In genomic region chr1:160522136-160522535, GRCh38 we compare ENCODE assay signal across 16 cellular contexts. TPM values are rescaled to one million over a fixed set of nuclear protein-coding genes. Genes with fewer than 3 reads are reported as not detected.
DNase-seq lines count a peak whose midpoint lies in the region; ATAC-seq and TF ChIP-seq lines count a peak whose summit lies in the region.
"Had no signal": no experiment of that assay in that cellular context is flagged by ENCODE, and none has a peak within 500 bp of the region (broad histone marks: within the 10 kb centered on the region; RNA-seq: fewer than 3 reads in every experiment).

No MANE protein-coding gene starts in this region.

- CTCF ChIA-PET in OCI-LY7 (lab: Charles Lee; ENCODE audit: unreplicated experiment): interaction anchor here (1.3 to 1.4 kb wide), 3 partner anchors 13 to 93 kb away, joined by 3 to 4 read pairs (median 3); no protein-coding TSS in a partner anchor

- H3K4me3 ChIP-seq in OCI-LY7 (ENCODE audit: low read depth, low read length, poor library complexity, severe bottlenecking): peak overlapping the region; percentile 83
- peak overlapping the region in 1 of 4 donors; percentile 28 for H3K4me3 ChIP-seq in transverse colon
- H3K4me3 ChIP-seq in right cardiac atrium (ENCODE audit: low read length): no peak overlapping the region

- TF ChIP-seq CTCF in OCI-LY7 (conservative IDR thresholded peaks at IDR 0.05; ENCODE audit: low read length) (no peak), transverse colon (IDR thresholded peaks at IDR 0.05) (no peak)

- peaks cover 12 to 14% of the 10 kb centered on the region in 2 donors for H3K9me3 Mint-ChIP-seq in activated T-cell treated with anti-CD3 and anti-CD28 coated beads, Interleukin-2, amount 50 U/mL, for 72 hours
- H3K9me3 Mint-ChIP-seq in effector memory CD8-positive, alpha-beta T cell: peaks cover 5 to 6% of the 10 kb centered on the region in 2 donors

- H3K4me2 ChIP-seq in OCI-LY7 (ENCODE audit: low read length): peak overlapping the region; percentile 92

- H3K27me3 ChIP-seq in transverse colon (no peaks in the 10 kb centered on the region), right cardiac atrium (ENCODE audit: control insufficient read depth, insufficient read depth) (no peaks in the 10 kb centered on the region)

- H3K27ac Mint-ChIP-seq in activated T-cell treated with anti-CD3 and anti-CD28 coated beads, Interleukin-2, amount 50 U/mL, for 72 hours: peak overlapping the region; percentile 99
- H3K27ac Mint-ChIP-seq in effector memory CD8-positive, alpha-beta T cell: peak overlapping the region; percentile 41 to 91

- no peaks in the 10 kb centered on the region for H3K27me3 Mint-ChIP-seq in activated T-cell treated with anti-CD3 and anti-CD28 coated beads, Interleukin-2, amount 50 U/mL, for 72 hours (ENCODE audit: low read depth)
- no peaks in the 10 kb centered on the region for H3K27me3 Mint-ChIP-seq in effector memory CD8-positive, alpha-beta T cell

- peak overlapping the region; percentile 77 to 96 for H3K4me3 Mint-ChIP-seq in activated T-cell treated with anti-CD3 and anti-CD28 coated beads, Interleukin-2, amount 50 U/mL, for 72 hours
- peak overlapping the region; percentile 87 to 91 for H3K4me3 Mint-ChIP-seq in effector memory CD8-positive, alpha-beta T cell

- ATAC-seq in activated T-cell treated with anti-CD3 and anti-CD28 coated beads, Interleukin-2, amount 50 U/mL, for 72 hours (replicated peaks in 1 of 2): no peak
- no peak for ATAC-seq in effector memory CD8-positive, alpha-beta T cell (replicated peaks)
- no peak for ATAC-seq in right cardiac atrium
- no peak for ATAC-seq in GM18858 (IDR thresholded peaks at IDR 0.05; ENCODE audit: unreplicated experiment)

- peaks cover 65% of the 10 kb centered on the region for H3K4me1 Mint-ChIP-seq in activated T-cell treated with anti-CD3 and anti-CD28 coated beads, Interleukin-2, amount 50 U/mL, for 72 hours (ENCODE audit: low read depth)
- peaks cover 39 to 81% of the 10 kb centered on the region in 2 donors for H3K4me1 Mint-ChIP-seq in effector memory CD8-positive, alpha-beta T cell (ENCODE audit: low read depth in 2 of 2)

- H3K79me2 ChIP-seq in OCI-LY7 (ENCODE audit: insufficient read depth, low read depth, low read length): peaks cover 55% of the 10 kb centered on the region

- H3K4me1 ChIP-seq in OCI-LY7 (ENCODE audit: insufficient read depth, low read length, poor library complexity, severe bottlenecking) (peaks cover 49% of the 10 kb centered on the region), transverse colon (peaks cover 0 to 13% (median 0%) of the 10 kb centered on the region in 4 donors), right cardiac atrium (ENCODE audit: control insufficient read depth, insufficient read depth, low read length) (no peaks in the 10 kb centered on the region)

- DNase-seq in activated T-cell treated with anti-CD3 and anti-CD28 coated beads, Interleukin-2, amount 50 U/mL, for 72 hours: no peak
- DNase-seq in activated T-cell treated with anti-CD3 and anti-CD28 coated beads, Interleukin-2, amount 50 U/mL, for 48 hours: no peak
- DNase-seq in OCI-LY7 (ENCODE audit: low spot score): peak; percentile 69
- no peak for DNase-seq in effector memory CD8-positive, alpha-beta T cell
- no peak for DNase-seq in transverse colon
- DNase-seq in right cardiac atrium: no peak
- no peak for DNase-seq in effector CD4-positive, alpha-beta T cell
- DNase-seq: activated effector memory CD4-positive, alpha-beta T cell treated with anti-CD3 and anti-CD28 coated beads, Interleukin-2, amount 50 U/mL, for 16 hours; NCI-H1694; NCI-H526 treated with DMSO at 0.1 percent for 48 hours; Right ventricle myocardium superior; WERI-Rb-1 had no signal

- no peak overlapping the region for H2AFZ ChIP-seq in OCI-LY7 (ENCODE audit: low read length)

- in situ Hi-C loops in transverse colon (cut with MboI; ENCODE audit: low pct_ligation_motif_present in 1 of 4, low pct_unique_long_range_greater_than_20kb in 1 of 4, low sequenced_read_pairs in 3 of 4): no loop called here

- H3K36me3 Mint-ChIP-seq in activated T-cell treated with anti-CD3 and anti-CD28 coated beads, Interleukin-2, amount 50 U/mL, for 72 hours (ENCODE audit: insufficient read depth in 2 of 2): peaks cover 25 to 43% of the 10 kb centered on the region in 2 donors
- H3K36me3 Mint-ChIP-seq in effector memory CD8-positive, alpha-beta T cell (ENCODE audit: insufficient read depth): peaks cover 15% of the 10 kb centered on the region

- H3K9me2 ChIP-seq in OCI-LY7 (ENCODE audit: insufficient read depth, low read length): no peaks in the 10 kb centered on the region

- H4K20me1 ChIP-seq in OCI-LY7 (ENCODE audit: insufficient read depth, low read length): no peaks in the 10 kb centered on the region

- H3K27ac ChIP-seq in OCI-LY7 (ENCODE audit: low read depth, low read length, poor library complexity, severe bottlenecking): peak overlapping the region; percentile 98
- peak overlapping the region; percentile 21 to 62 (median 40) for H3K27ac ChIP-seq in transverse colon
- H3K27ac ChIP-seq in right cardiac atrium (ENCODE audit: low read length): no peak overlapping the region
- H3K27ac ChIP-seq: WERI-Rb-1 had no signal

- H3K9me3 ChIP-seq in OCI-LY7 (ENCODE audit: low read length) (peaks cover 18% of the 10 kb centered on the region; the same call in 1 of the 2 replicates), transverse colon (no peaks in the 10 kb centered on the region), right cardiac atrium (ENCODE audit: control insufficient read depth, low read length) (no peaks in the 10 kb centered on the region)

- peaks cover 15% of the 10 kb centered on the region for H3K36me3 ChIP-seq in OCI-LY7 (ENCODE audit: insufficient read depth, low read length)
- no peaks in the 10 kb centered on the region for H3K36me3 ChIP-seq in transverse colon
- H3K36me3 ChIP-seq: WERI-Rb-1 had no signal

- POLR2A ChIA-PET in OCI-LY7 (lab: Charles Lee): interaction anchor here (1.0 to 2.8 kb wide), 16 partner anchors 8 to 191 kb away, joined by 3 to 24 read pairs (median 4); no protein-coding TSS in a partner anchor

- no peak for TF ChIP-seq EP300 in transverse colon (IDR thresholded peaks at IDR 0.05; ENCODE audit: low read depth)

- no TSS peak for BruUV-seq in OCI-LY7 (replicated peaks; lab: Mats Ljungman, UMichigan)

- 54 to 64% methylated on average over 3 of the region's 3 CpGs for WGBS in transverse colon (ENCODE audit: low coverage in 1 of 2), 2 donors
- WGBS in right cardiac atrium: 48% methylated on average over 3 of the region's 3 CpGs

- no peak for TF ChIP-seq POLR2A in transverse colon (IDR thresholded peaks at IDR 0.05)

- intact Hi-C loops in OCI-LY7 (cut with micrococcal nuclease; ENCODE audit: unreplicated experiment) (loop anchor here (1.0 to 5.0 kb wide), 6 partner anchors 18 to 189 kb away; partner anchors contain the start of gene CD48), transverse colon (cut with DNase I; ENCODE audit: low total_unique reads) (no loop called here), right cardiac atrium (cut with DNase I) (no loop called here)

RNA-seq across cellular contexts. Expression of gene SLAMF6, which starts 0.9 kb away (rescaled TPM):
- 10 to 100 TPM; 41.6 to 48.8 TPM for total RNA-seq in activated T-cell treated with anti-CD3 and anti-CD28 coated beads, Interleukin-2, amount 50 U/mL, for 72 hours
- total RNA-seq in OCI-LY7 (2014; rRNA removed; shearing (Covaris generic)): 39.8 and 43.0 TPM in 2 replicates
- total RNA-seq in OCI-LY7 (2022): 65.1 and 72.4 TPM in 2 replicates
- total RNA-seq in transverse colon: 1 to 10 TPM in 2 of 4 donors, under 1 TPM in 1, not detected in 1; 0.60 to 6.7 (median 2.3) TPM
- under 1 TPM; 0.34 to 0.66 (median 0.52) TPM for total RNA-seq in right cardiac atrium
- polyA plus RNA-seq in right cardiac atrium: 0.34 TPM
- total RNA-seq: lung microvascular endothelial cell, osteocyte had no signal
- polyA plus RNA-seq: AG04450 had no signal

RNA-seq across cellular contexts. Expression of gene CD84, which starts 57.2 kb away (rescaled TPM):
- total RNA-seq in activated T-cell treated with anti-CD3 and anti-CD28 coated beads, Interleukin-2, amount 50 U/mL, for 72 hours: 10 to 100 TPM; 10.2 to 16.0 TPM
- 23.3 and 23.4 TPM in 2 replicates for total RNA-seq in OCI-LY7 (2014; rRNA removed; shearing (Covaris generic))
- total RNA-seq in OCI-LY7 (2022) (22.2 and 28.8 TPM in 2 replicates), transverse colon (1 to 10 TPM; 1.4 to 8.6 (median 5.8) TPM), right cardiac atrium (1 to 10 TPM; 4.2 to 5.7 (median 5.3) TPM)
- polyA plus RNA-seq in right cardiac atrium: 0.61 TPM
- total RNA-seq: lung microvascular endothelial cell, osteocyte had no signal
- polyA plus RNA-seq: AG04450 had no signal

Comparison
In these comparisons a context has a peak if more than half of its experiments do, and no peak if none do; other contexts are left out.
1. RNA of gene SLAMF6, which starts 0.9 kb away (total RNA-seq): 39.8 to 72.4 TPM in OCI-LY7 and 41.6 to 48.8 TPM in activated T-cell treated with anti-CD3 and anti-CD28 coated beads, Interleukin-2, amount 50 U/mL, for 72 hours; 0.60 to 6.7 TPM in transverse colon and 0.34 to 0.66 TPM in right cardiac atrium; every median in the first group is over 4 times any median in the second.